8 cellular contexts compared by ENCODE assay signal in genomic region chr11:96389604-96390402, GRCh38. TPM values are rescaled to one million over a fixed set of nuclear protein-coding genes. Genes with fewer than 3 reads are reported as not detected.
A peak's percentile ranks its signal among the peaks of the same experiment; 100 is the strongest.
DNase-seq lines count a peak whose midpoint lies in the region; ATAC-seq and TF ChIP-seq lines count a peak whose summit lies in the region.

TSS of gene CCDC82 (minus strand) at chr11:96389912. CDS start at chr11:96384747, 5,165 bp downstream.
TSS of gene JRKL (plus strand) at chr11:96390013. CDS start at chr11:96390650, 637 bp downstream.

- H3K9me3 ChIP-seq in SK-N-SH (no peaks in the 10 kb centered on the region), ovary (no peaks in the 10 kb centered on the region), thymus (ENCODE audit: control insufficient read depth) (no peaks in the 10 kb centered on the region)

- TF ChIP-seq POLR2A in ovary (IDR thresholded peaks at IDR 0.05), result no peak

- no peak for TF ChIP-seq RAD21 in SK-N-SH (IDR thresholded peaks at IDR 0.05; ENCODE audit: low read length)

- H3K4me2 ChIP-seq in SK-N-SH, result peak within 1 kb of the TSS; percentile 88

- TF ChIP-seq EP300 in SK-N-SH (IDR thresholded peaks at IDR 0.05; ENCODE audit: borderline replicate concordance in 1 of 2, low read depth in 1 of 2, low read length in 1 of 2) (peak in 1 of 2 experiments; percentile 35; a peak in 2 of 4 replicates), ovary (IDR thresholded peaks at IDR 0.05) (no peak)

- H3K27ac Mint-ChIP-seq in activated naive CD4-positive, alpha-beta T cell treated with anti-CD3 and anti-CD28 coated beads, Interleukin-2, amount 50 U/mL, for 72 hours, result peak within 1 kb of the TSS; percentile 89 to 92

- intact Hi-C loops in Right ventricle myocardium inferior (cut with DNase I), result loop anchor here (10.0 kb wide), 1 partner anchor 555 kb away; no protein-coding TSS in a partner anchor
- intact Hi-C loops in ovary (cut with DNase I), result no loop called here

- 0% methylated on average over 25 of the region's 61 CpGs for WGBS in SK-N-SH (ENCODE audit: low lambda C conversion rate)
- 0% methylated on average over 57 to 61 of the region's 61 CpGs for WGBS in ovary, 3 donors
- under 1% methylated on average over 61 of the region's 61 CpGs for WGBS in thymus

- no peaks in the 10 kb centered on the region for H3K9me2 ChIP-seq in SK-N-SH

- H3K79me2 ChIP-seq in SK-N-SH (ENCODE audit: insufficient read depth), result peaks cover 92% of the 10 kb centered on the region

- peaks cover 18% of the 10 kb centered on the region for H3F3A ChIP-seq in SK-N-SH (replicated peaks; ENCODE audit: insufficient read depth)

- H2AFZ ChIP-seq in SK-N-SH (ENCODE audit: low read depth), result peak within 1 kb of the TSS; percentile 77

- peaks cover 4 to 7% of the 10 kb centered on the region in 2 donors for H3K9me3 Mint-ChIP-seq in activated naive CD4-positive, alpha-beta T cell treated with anti-CD3 and anti-CD28 coated beads, Interleukin-2, amount 50 U/mL, for 72 hours

- H3K4me1 ChIP-seq in SK-N-SH (ENCODE audit: control insufficient read depth in 1 of 2, insufficient read depth in 2 of 2, low read depth in 1 of 2, low read length in 1 of 2) (peaks cover 14 to 15% of the 10 kb centered on the region in 2 experiments; a peak in 3 of 4 replicates), ovary (ENCODE audit: insufficient read depth) (peaks cover 2% of the 10 kb centered on the region), thymus (ENCODE audit: control insufficient read depth, insufficient read depth, low read length) (peaks cover 5% of the 10 kb centered on the region)

- H3K36me3 Mint-ChIP-seq in activated naive CD4-positive, alpha-beta T cell treated with anti-CD3 and anti-CD28 coated beads, Interleukin-2, amount 50 U/mL, for 72 hours, result peaks cover 22 to 31% of the 10 kb centered on the region in 2 donors

- H4K20me1 ChIP-seq in SK-N-SH (ENCODE audit: insufficient read depth), result no peaks in the 10 kb centered on the region

- H3K27me3 ChIP-seq in SK-N-SH (ENCODE audit: insufficient read depth) (no peaks in the 10 kb centered on the region), ovary (no peaks in the 10 kb centered on the region), thymus (ENCODE audit: control insufficient read depth, insufficient read depth) (no peaks in the 10 kb centered on the region)

- CTCF ChIA-PET in GM10248 (lab: Yijun Ruan, JAX), result interaction anchor here (0.7 to 3.0 kb wide), 9 partner anchors 9 to 540 kb away, joined by 3 to 30 read pairs (median 4); partner anchors contain the start of gene MAML2
- CTCF ChIA-PET in SK-N-SH (lab: Yijun Ruan, JAX), result interaction anchor here (0.8 to 1.7 kb wide), 7 partner anchors 36 to 684 kb away, joined by 3 to 5 read pairs (median 3); partner anchors contain the start of genes CEP57 and MAML2

- POLR2A ChIA-PET in GM10248 (lab: Yijun Ruan, JAX) (interaction anchor here (0.7 to 1.1 kb wide), 2 partner anchors 313 to 1159 kb away, joined by 3 read pairs; partner anchors contain the start of gene SESN3), SK-N-SH (lab: Yijun Ruan, JAX) (interaction anchor here (0.7 to 1.4 kb wide), 3 partner anchors 147 to 600 kb away, joined by 3 to 9 read pairs (median 3); partner anchors contain the start of gene FAM76B)

- H3K36me3 ChIP-seq in SK-N-SH (replicated peaks in 1 of 2; ENCODE audit: control insufficient read depth in 1 of 2, insufficient read depth in 2 of 2, low read length in 1 of 2) (peaks cover 14 to 27% of the 10 kb centered on the region in 2 experiments), ovary (no peaks in the 10 kb centered on the region), thymus (ENCODE audit: control insufficient read depth, insufficient read depth) (no peaks in the 10 kb centered on the region)

- TF ChIP-seq CTCF in GM10248 (IDR thresholded peaks at IDR 0.05; ENCODE audit: control extremely low read depth, extremely low read depth, low read depth, missing control alignments), result no peak
- TF ChIP-seq CTCF in SK-N-SH (IDR thresholded peaks at IDR 0.05), result 0 out of 2 replicates have a peak, but pooled peaks have one; percentile 3
- no peak for TF ChIP-seq CTCF in ovary (IDR thresholded peaks at IDR 0.05)

- ATAC-seq in HG02610 (IDR thresholded peaks at IDR 0.05; ENCODE audit: unreplicated experiment), result peak; percentile 94
- peak; percentile 96 to 97 for ATAC-seq in activated naive CD4-positive, alpha-beta T cell treated with anti-CD3 and anti-CD28 coated beads, Interleukin-2, amount 50 U/mL, for 72 hours
- peak; percentile 100 for ATAC-seq in Right ventricle myocardium inferior

- H3K9ac ChIP-seq in SK-N-SH, result peak within 1 kb of the TSS; percentile 90

- H3K27ac ChIP-seq in SK-N-SH (ENCODE audit: low read depth in 2 of 2, low read length in 1 of 2) (peak within 1 kb of the TSS; percentile 87 to 89), ovary (peak within 1 kb of the TSS; percentile 30 to 73), thymus (ENCODE audit: low read depth) (peak within 1 kb of the TSS; percentile 87)

- DNase-seq in GM10248 (ENCODE audit: extremely low spot score) (peak; percentile 98), NCI-H1092 (lab: John Stamatoyannopoulos, UW) (peak; percentile 94), SK-N-SH (peak; percentile 96), Right ventricle myocardium inferior (ENCODE audit: missing footprints) (peak; percentile 98), ovary (peak; percentile 95 to 98 (median 97))
- DNase-seq in activated naive CD4-positive, alpha-beta T cell treated with anti-CD3 and anti-CD28 coated beads, Interleukin-2, amount 50 U/mL, for 72 hours (ENCODE audit: low spot score in 2 of 2), result peak; percentile 96 to 99

- H3K4me3 ChIP-seq in SK-N-SH (ENCODE audit: low read depth in 2 of 2, low read length in 1 of 2), result peak within 1 kb of the TSS; percentile 91 to 95
- H3K4me3 ChIP-seq in ovary, result peak within 1 kb of the TSS; percentile 93
- peak within 1 kb of the TSS; percentile 74 for H3K4me3 ChIP-seq in thymus (ENCODE audit: low read length)

TF ChIP-seq in SK-N-SH, 30 proteins besides CTCF, POLR2A, EP300 and RAD21 (continues in another document):
- TF ChIP-seq TAF1 (IDR thresholded peaks at IDR 0.05; ENCODE audit: borderline replicate concordance, low read depth, low read length), result peak; percentile 55
- no peak for TF ChIP-seq FOXJ3 (CRISPR knock-in tag; IDR thresholded peaks at IDR 0.05)
- TF ChIP-seq RXRA (IDR thresholded peaks at IDR 0.05; ENCODE audit: borderline replicate concordance, low read depth), result no peak
- no peak for TF ChIP-seq EZH2phosphoT487 (IDR thresholded peaks at IDR 0.05; ENCODE audit: borderline replicate concordance, low read depth)
- TF ChIP-seq POLR2AphosphoS5 (IDR thresholded peaks at IDR 0.05; ENCODE audit: low read depth, low read length), result peak; percentile 87
- 0 out of 2 replicates have a peak, but pooled peaks have one; percentile 3 for TF ChIP-seq ZBTB33 (IDR thresholded peaks at IDR 0.05; ENCODE audit: borderline replicate concordance, low read depth)
- TF ChIP-seq USF2 (IDR thresholded peaks at IDR 0.05; ENCODE audit: borderline replicate concordance, low read depth, low read length), result no peak
- peak; percentile 74 for TF ChIP-seq CHD2 (IDR thresholded peaks at IDR 0.05; ENCODE audit: low read length, partially characterized antibody)
- no peak for TF ChIP-seq GATA2 (CRISPR knock-in tag; IDR thresholded peaks at IDR 0.05)
- TF ChIP-seq MXI1 (IDR thresholded peaks at IDR 0.05; ENCODE audit: low read depth, low read length), result peak; percentile 75
- TF ChIP-seq NRF1 (IDR thresholded peaks at IDR 0.05; ENCODE audit: low read depth, low read length), result no peak
- TF ChIP-seq SIN3A (IDR thresholded peaks at IDR 0.05; ENCODE audit: borderline replicate concordance, low read depth, low read length), result peak; percentile 53
- peak; percentile 85 for TF ChIP-seq GABPA (IDR thresholded peaks at IDR 0.05; ENCODE audit: low read depth)
- no peak for TF ChIP-seq MEF2A (IDR thresholded peaks at IDR 0.05; ENCODE audit: borderline replicate concordance, low read depth)
- peak; percentile 75; the same call in 1 of the 2 replicates for TF ChIP-seq ELF1 (IDR thresholded peaks at IDR 0.05)

RNA-seq across cellular contexts. Expression of gene CCDC82, which starts in this region (rescaled TPM):
- polyA plus RNA-seq in SK-N-SH (2012; rRNA removed) (8.7 and 12.8 TPM in 2 replicates), ovary (10 to 100 TPM; 16.2 to 26.0 TPM), thymus (63.6 TPM)
- 10.2 and 14.8 TPM in 2 replicates for polyA plus RNA-seq in SK-N-SH (2012; cell fraction: cytosol; rRNA removed)
- 10.8 and 29.1 TPM in 2 replicates for polyA plus RNA-seq in SK-N-SH (2012; cell fraction: nucleus; rRNA removed)
- total RNA-seq in activated naive CD4-positive, alpha-beta T cell treated with anti-CD3 and anti-CD28 coated beads, Interleukin-2, amount 50 U/mL, for 72 hours, result 10 to 100 TPM; 33.3 to 58.6 TPM
- total RNA-seq in Right ventricle myocardium inferior (16.9 TPM), ovary (10 to 100 TPM; 14.8 to 31.8 (median 23.0) TPM)

RNA-seq across cellular contexts. Expression of gene JRKL, which starts in this region (rescaled TPM):
- polyA plus RNA-seq in SK-N-SH (2012; rRNA removed) (3.8 and 5.3 TPM in 2 replicates), ovary (10 to 100 TPM in 1 of 2 donors, 1 to 10 TPM in 1; 7.8 to 12.8 TPM), thymus (12.7 TPM)
- 7.5 and 9.1 TPM in 2 replicates for polyA plus RNA-seq in SK-N-SH (2012; cell fraction: cytosol; rRNA removed)
- 0.83 and 3.0 TPM in 2 replicates for polyA plus RNA-seq in SK-N-SH (2012; cell fraction: nucleus; rRNA removed)
- 10 to 100 TPM; 10.0 to 16.1 TPM for total RNA-seq in activated naive CD4-positive, alpha-beta T cell treated with anti-CD3 and anti-CD28 coated beads, Interleukin-2, amount 50 U/mL, for 72 hours
- total RNA-seq in Right ventricle myocardium inferior (6.0 TPM), ovary (10 to 100 TPM in 5 of 7 donors, 1 to 10 TPM in 2; 7.1 to 18.8 (median 11.7) TPM)

Comparison
In these comparisons a context has a peak if more than half of its experiments do, and no peak if none do; other contexts are left out.
1. Peak in every context shown above with its lines: DNase-seq, ATAC-seq, H3K4me3 ChIP-seq and H3K27ac ChIP-seq.